In genomic region chr22:22865311-22866072, GRCh38 we compare ENCODE assay signal across 10 cellular contexts. TPM values are rescaled to one million over a fixed set of nuclear protein-coding genes. Genes with fewer than 3 reads are reported as not detected.
A peak's percentile ranks its signal among the peaks of the same experiment; 100 is the strongest.
DNase-seq lines count a peak whose midpoint lies in the region; ATAC-seq and TF ChIP-seq lines count a peak whose summit lies in the region.
"Had no signal": no experiment of that assay in that cellular context is flagged by ENCODE, and none has a peak within 500 bp of the region (broad histone marks: within the 10 kb centered on the region; RNA-seq: fewer than 3 reads in every experiment).

No MANE protein-coding gene starts in this region.

- peaks cover 5% of the 10 kb centered on the region for H3K36me3 Mint-ChIP-seq in effector memory CD8-positive, alpha-beta T cell (ENCODE audit: insufficient read depth)
- H3K36me3 Mint-ChIP-seq in Calu3 (ENCODE audit: insufficient read depth, unreplicated experiment) (no peaks in the 10 kb centered on the region), MCF 10A (ENCODE audit: insufficient read depth, unreplicated experiment) (no peaks in the 10 kb centered on the region)

- peak overlapping the region; percentile 98 for H3K9ac ChIP-seq in MM.1S (ENCODE audit: low read length)

- intact Hi-C loops in Calu3 (cut with micrococcal nuclease; ENCODE audit: unreplicated experiment), result no loop called here
- intact Hi-C loops in MCF 10A (cut with micrococcal nuclease), result no loop called here
- intact Hi-C loops in stomach (cut with DNase I; ENCODE audit: low total_unique reads), result no loop called here

- H3K27me3 Mint-ChIP-seq in effector memory CD8-positive, alpha-beta T cell, result no peaks in the 10 kb centered on the region
- H3K27me3 Mint-ChIP-seq in Calu3 (ENCODE audit: unreplicated experiment) (peaks cover 94% of the 10 kb centered on the region), MCF 10A (ENCODE audit: insufficient read depth, unreplicated experiment) (peaks cover 92% of the 10 kb centered on the region)

- no peak overlapping the region for H2AFZ ChIP-seq in MM.1S (ENCODE audit: low read length)

- peaks cover 4 to 15% of the 10 kb centered on the region in 2 donors for H3K9me3 Mint-ChIP-seq in effector memory CD8-positive, alpha-beta T cell
- H3K9me3 Mint-ChIP-seq in Calu3 (ENCODE audit: low read depth, unreplicated experiment), result no peaks in the 10 kb centered on the region
- no peaks in the 10 kb centered on the region for H3K9me3 Mint-ChIP-seq in MCF 10A (ENCODE audit: unreplicated experiment)
- H3K9me3 Mint-ChIP-seq: T-helper 1 cell treated with Interleukin-12 subunit alpha and Interleukin-12 subunit beta and Interleukin-4 antibody, amounts not matched to agents 30 μg/mL and 1 μg/mL, for 36 hours had no signal

- H3F3A ChIP-seq in MM.1S (ENCODE audit: insufficient read depth, low read length), result peaks cover 66% of the 10 kb centered on the region

- ATAC-seq in GM18498 (IDR thresholded peaks at IDR 0.05; ENCODE audit: unreplicated experiment) (peak; percentile 82), GM21390 (IDR thresholded peaks at IDR 0.05; ENCODE audit: unreplicated experiment) (peak; percentile 58)
- ATAC-seq in effector memory CD8-positive, alpha-beta T cell (replicated peaks), result peak; percentile 84
- ATAC-seq: left colon had no signal

- H3K4me3 Mint-ChIP-seq in effector memory CD8-positive, alpha-beta T cell, result peak overlapping the region; percentile 10 to 58
- H3K4me3 Mint-ChIP-seq in Calu3 (ENCODE audit: low read depth, unreplicated experiment), result no peak overlapping the region
- no peak overlapping the region for H3K4me3 Mint-ChIP-seq in MCF 10A (ENCODE audit: unreplicated experiment)
- H3K4me3 Mint-ChIP-seq: T-helper 1 cell treated with Interleukin-12 subunit alpha and Interleukin-12 subunit beta and Interleukin-4 antibody, amounts not matched to agents 30 μg/mL and 1 μg/mL, for 36 hours had no signal

- H3K27ac Mint-ChIP-seq in effector memory CD8-positive, alpha-beta T cell, result peak overlapping the region; percentile 85 to 96
- H3K27ac Mint-ChIP-seq in Calu3 (ENCODE audit: unreplicated experiment) (no peak overlapping the region), MCF 10A (ENCODE audit: low read depth, unreplicated experiment) (no peak overlapping the region)
- H3K27ac Mint-ChIP-seq: T-helper 1 cell treated with Interleukin-12 subunit alpha and Interleukin-12 subunit beta and Interleukin-4 antibody, amounts not matched to agents 30 μg/mL and 1 μg/mL, for 36 hours had no signal

- BruUV-seq in Calu3 (replicated peaks; lab: Mats Ljungman, UMichigan) (no TSS peak), MCF 10A (replicated peaks; lab: Mats Ljungman, UMichigan) (no TSS peak)

- no peaks in the 10 kb centered on the region for H3K27me3 ChIP-seq in MM.1S (replicated peaks; ENCODE audit: insufficient read depth, low read length)
- peaks cover 0 to 15% (median 0%) of the 10 kb centered on the region in 3 donors for H3K27me3 ChIP-seq in stomach

- peaks cover 53% of the 10 kb centered on the region for H3K79me2 ChIP-seq in MM.1S (ENCODE audit: low read length)

- peaks cover 37 to 50% of the 10 kb centered on the region in 2 donors for H3K4me1 Mint-ChIP-seq in effector memory CD8-positive, alpha-beta T cell (ENCODE audit: low read depth in 2 of 2)
- H3K4me1 Mint-ChIP-seq in Calu3 (ENCODE audit: low read depth, unreplicated experiment), result no peaks in the 10 kb centered on the region
- no peaks in the 10 kb centered on the region for H3K4me1 Mint-ChIP-seq in MCF 10A (ENCODE audit: insufficient read depth, unreplicated experiment)

- peak; percentile 92 for DNase-seq in MM.1S
- DNase-seq in effector memory CD8-positive, alpha-beta T cell, result peak in 1 of 3 experiments; percentile 26
- no peak for DNase-seq in Calu3
- DNase-seq in NCI-H1417 (lab: John Stamatoyannopoulos, UW), result no peak
- DNase-seq in MCF 10A (ENCODE audit: unreplicated experiment), result no peak
- no peak for DNase-seq in stomach
- DNase-seq: left colon had no signal

- H4K20me1 ChIP-seq in MM.1S (ENCODE audit: insufficient read depth, low read length), result no peaks in the 10 kb centered on the region

- no peak for TF ChIP-seq POLR2A in stomach (IDR thresholded peaks at IDR 0.05)

- H3K9me3 ChIP-seq in MM.1S (replicated peaks; ENCODE audit: insufficient read depth, low read length) (no peaks in the 10 kb centered on the region), stomach (no peaks in the 10 kb centered on the region)

- H3K27ac ChIP-seq in MM.1S (ENCODE audit: low read length) (peak overlapping the region; percentile 100), stomach (peak overlapping the region in 1 of 5 donors; percentile 30)

- H3K36me3 ChIP-seq in MM.1S (replicated peaks; ENCODE audit: insufficient read depth, low read length), result no peaks in the 10 kb centered on the region
- no peaks in the 10 kb centered on the region for H3K36me3 ChIP-seq in stomach

- no peak for TF ChIP-seq EP300 in stomach (IDR thresholded peaks at IDR 0.05)

- 41 to 63% (median 51%) methylated on average over 5 of the region's 5 CpGs for WGBS in stomach, 5 donors

- H3K4me3 ChIP-seq in MM.1S (ENCODE audit: low read length), result peak overlapping the region; percentile 19; the same call in 1 of the 2 replicates
- no peak overlapping the region for H3K4me3 ChIP-seq in stomach

- CTCF ChIA-PET in Calu3 (lab: Charles Lee) (no interaction called here), MCF 10A (lab: Yijun Ruan, JAX) (interaction anchor here (1.0 kb wide), 1 partner anchor 17 kb away, joined by 7 read pairs; no protein-coding TSS in a partner anchor)

- no peak for TF ChIP-seq CTCF in MM.1S (IDR thresholded peaks at IDR 0.05; ENCODE audit: low read length)
- TF ChIP-seq CTCF in Calu3 (IDR thresholded peaks at IDR 0.05; ENCODE audit: unreplicated experiment), result no peak
- no peak for TF ChIP-seq CTCF in MCF 10A (IDR thresholded peaks at IDR 0.05; ENCODE audit: unreplicated experiment)
- TF ChIP-seq CTCF in stomach (IDR thresholded peaks at IDR 0.05), result no peak

- H3K9me2 ChIP-seq in MM.1S (replicated peaks; ENCODE audit: insufficient read depth, low read length), result no peaks in the 10 kb centered on the region

- H3K4me2 ChIP-seq in MM.1S (ENCODE audit: low read depth, low read length), result peak overlapping the region; percentile 68; the same call in 1 of the 2 replicates

- POLR2A ChIA-PET in MCF 10A (lab: Yijun Ruan, JAX), result no interaction called here

- H3K4me1 ChIP-seq in MM.1S (ENCODE audit: low read length) (peaks cover 54% of the 10 kb centered on the region), stomach (peaks cover 0 to 17% (median 4%) of the 10 kb centered on the region in 4 donors)

RNA-seq across cellular contexts. Expression of gene IGLL5, which starts 22.1 kb away (rescaled TPM):
- total RNA-seq in Calu3 (2022) (not detected in 2 replicates), MCF 10A (2022) (not detected in 2 replicates), stomach (10 to 100 TPM in 2 of 5 donors, 1 to 10 TPM in 1, not detected in 2; 2.0 to 53.1 (median 12.3) TPM)
- 10 to 100 TPM; 19.7 to 22.6 (median 19.8) TPM for polyA plus RNA-seq in stomach

Comparison
In these comparisons a context has a peak if more than half of its experiments do, and no peak if none do; other contexts are left out.
1. H3K27ac Mint-ChIP-seq: peak in effector memory CD8-positive, alpha-beta T cell (2 of 2); none in Calu3 (single experiment) and MCF 10A (single experiment).
2. H3K4me3 Mint-ChIP-seq: peak in effector memory CD8-positive, alpha-beta T cell (2 of 2); none in Calu3 (single experiment) and MCF 10A (single experiment).
3. Peak in every context shown above with its lines, with median percentiles within 50 percentile points of each other: ATAC-seq.